17 cellular contexts compared by ENCODE assay signal in genomic region chr17:65942592-65942991, GRCh38.
"Had no signal": no experiment of that assay in that cellular context is flagged by ENCODE, and none has a peak within 500 bp of the region (broad histone marks: within the 10 kb centered on the region; RNA-seq: fewer than 3 reads in every experiment).

No MANE protein-coding gene starts in this region.

- H3K4me3 ChIP-seq: heart right ventricle, left lung, sigmoid colon, thoracic aorta, vagina had no signal

- H3K27ac ChIP-seq: heart right ventricle, left lung, sigmoid colon, thoracic aorta, vagina had no signal

- DNase-seq: activated gamma-delta T cell treated with Interleukin-2 at 50 U/mL for 16 hours; activated T-cell treated with anti-CD3 and anti-CD28 coated beads, Interleukin-2, amount 50 U/mL, for 1 hour; aorta; caudate nucleus; effector CD4-positive, alpha-beta T cell; heart right ventricle; kidney glomerular epithelial cell; left lung; natural killer cell; retina; sigmoid colon; stimulated activated CD4-positive, alpha-beta T cell treated with anti-CD3 and anti-CD28 coated beads, Interleukin-2, amount 100 ng/mL, for 48 hours; stimulated activated naive CD4-positive, alpha-beta T cell treated with Interleukin-2 at 50 U/mL for 16 hours had no signal

- ATAC-seq: esophagus mucosa, heart right ventricle, left lung, natural killer cell, WTC11 had no signal

- H3K27me3 ChIP-seq: heart right ventricle, left lung, sigmoid colon, vagina had no signal

- H3K4me1 ChIP-seq: heart right ventricle, left lung, sigmoid colon, vagina had no signal

- H3K9me3 ChIP-seq: sigmoid colon, thoracic aorta, vagina had no signal

- H3K36me3 ChIP-seq: heart right ventricle, left lung, sigmoid colon, thoracic aorta, vagina had no signal
